Comparison of ENCODE assay signal across 21 cellular contexts in the genomic region with DNA sequence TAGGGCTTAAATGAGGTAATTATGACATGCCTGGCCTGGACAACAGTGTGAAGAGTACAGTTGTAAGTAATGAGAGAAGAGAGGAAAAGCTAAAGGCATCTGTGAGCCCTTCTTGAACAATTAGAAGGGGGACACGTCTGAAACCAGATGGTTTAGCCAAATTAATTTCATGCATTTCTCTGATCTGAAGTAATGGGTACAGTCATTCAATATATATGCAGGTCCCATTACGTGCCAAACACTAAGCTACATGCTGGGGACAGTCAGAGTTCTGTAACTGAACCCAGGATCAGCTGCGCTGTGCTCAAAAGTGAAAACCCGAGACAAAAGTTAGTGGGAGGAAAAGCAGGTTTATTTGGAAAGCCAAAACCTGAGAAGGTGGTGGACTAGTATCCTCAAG.
A peak's percentile ranks its signal among the peaks of the same experiment; 100 is the strongest.
DNase-seq lines count a peak whose midpoint lies in the region; FAIRE-seq lines count a peak whose summit lies in the region.
"Had no signal": no experiment of that assay in that cellular context is flagged by ENCODE, and none has a peak within 500 bp of the region (broad histone marks: within the 10 kb centered on the region; RNA-seq: fewer than 3 reads in every experiment).

No MANE protein-coding gene starts in this region.

- intact Hi-C loops in posterior cingulate gyrus (cut with DNase I) = no loop called here

- FAIRE-seq in urothelium cell line (lab: Jason Lieb, UNC) = no peak
- FAIRE-seq: A549, D721Med, K562, RCC 7860 had no signal

- peak; percentile 10 for DNase-seq in HS-5 (ENCODE audit: low read depth)
- DNase-seq in RPMI7951 (ENCODE audit: low read depth) = peak; percentile 37
- peak; percentile 31 for DNase-seq in astrocyte of the hippocampus (ENCODE audit: low read depth, low spot score)
- peak; percentile 8 for DNase-seq in urothelium cell line (ENCODE audit: low spot score)
- DNase-seq in posterior cingulate gyrus = no peak
- DNase-seq in COLO668 (lab: John Stamatoyannopoulos, UW; ENCODE audit: unreplicated experiment) = no peak
- no peak for DNase-seq in medulla oblongata (ENCODE audit: extremely low spot score)
- DNase-seq: DMS53, H7, MM.1S, NCI-H1092, NCI-H146, NCI-H2029, NCI-H2227 treated with DMSO at 0.1 percent for 48 hours, NCI-H510A, NCI-H774, OCI-M1 had no signal

Comparison
In these comparisons a context has a peak if more than half of its experiments do, and no peak if none do; other contexts are left out.
1. DNase-seq: peak in HS-5 (single experiment), RPMI7951 (single experiment), astrocyte of the hippocampus (single experiment) and urothelium cell line (single experiment); none in posterior cingulate gyrus (0 of 10), COLO668 (single experiment) and medulla oblongata (single experiment).